Comparison of ENCODE assay signal across 9 cellular contexts in the genomic region with DNA sequence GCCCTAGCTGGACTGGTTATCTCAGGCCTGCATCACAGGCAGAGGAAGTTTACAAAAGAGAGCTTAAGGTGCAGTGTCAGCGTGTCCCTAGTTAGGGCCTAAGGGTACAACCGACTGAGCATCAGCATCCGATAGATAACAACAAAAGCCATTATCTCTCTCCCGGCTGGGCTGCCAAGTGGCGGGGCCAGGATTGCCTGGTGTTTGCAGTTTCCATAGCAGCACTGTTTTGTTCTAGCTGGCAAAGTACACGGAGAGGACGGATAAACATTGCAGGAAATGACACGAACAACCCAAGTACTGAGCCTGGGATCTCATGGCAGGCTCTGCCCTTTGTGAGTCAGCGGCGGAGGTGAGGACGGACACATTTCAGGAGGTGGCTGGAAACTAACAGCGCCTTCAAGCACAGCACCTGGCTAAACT.
DNase-seq lines count a peak whose midpoint lies in the region; FAIRE-seq and TF ChIP-seq lines count a peak whose summit lies in the region.
"Had no signal": no experiment of that assay in that cellular context is flagged by ENCODE, and none has a peak within 500 bp of the region (broad histone marks: within the 10 kb centered on the region; RNA-seq: fewer than 3 reads in every experiment).

No MANE protein-coding gene starts in this region.

- H3K36me3 ChIP-seq in HAP-1 (replicated peaks): no peaks in the 10 kb centered on the region
- H3K36me3 ChIP-seq in uterus: no peaks in the 10 kb centered on the region

- H3K4me1 ChIP-seq in HAP-1 (peaks cover 13% of the 10 kb centered on the region), uterus (no peaks in the 10 kb centered on the region)

- no peak overlapping the region for H3K4me3 ChIP-seq in HAP-1
- H3K4me3 ChIP-seq in epithelial cell of esophagus (ENCODE audit: low read length): no peak overlapping the region
- H3K4me3 ChIP-seq in uterus: no peak overlapping the region
- H3K4me3 ChIP-seq: skin epidermis had no signal

- H3K27me3 ChIP-seq in HAP-1 (ENCODE audit: low read depth) (no peaks in the 10 kb centered on the region), uterus (no peaks in the 10 kb centered on the region)

- no peak for TF ChIP-seq POLR2A in uterus (IDR thresholded peaks at IDR 0.05)
- TF ChIP-seq POLR2A in GM12892 (IDR thresholded peaks at IDR 0.05; ENCODE audit: low read depth, low read length): no peak

- intact Hi-C loops in uterus (cut with DNase I; ENCODE audit: low total_unique reads): no loop called here

- DNase-seq in HAP-1 (ENCODE audit: low spot score in 2 of 2) (peak; percentile 12 to 53), OCI-M1 (lab: John Stamatoyannopoulos, UW) (peak; percentile 51), epithelial cell of esophagus (ENCODE audit: low read depth) (peak; percentile 94), midbrain (lab: John Stamatoyannopoulos, UW) (peak; percentile 87), uterus (peak; percentile 63 to 79), GM12892 (ENCODE audit: insufficient read length) (no peak), GDM1 (lab: John Stamatoyannopoulos, UW) (no peak), RKO (ENCODE audit: low spot score) (no peak)

- TF ChIP-seq CTCF in epithelial cell of esophagus (IDR thresholded peaks at IDR 0.05; ENCODE audit: insufficient read depth, low read depth, low read length, missing control alignments) (no peak), uterus (IDR thresholded peaks at IDR 0.05) (no peak)

- H3K9me3 ChIP-seq in HAP-1 (no peaks in the 10 kb centered on the region), uterus (no peaks in the 10 kb centered on the region)

- in situ Hi-C loops in HAP-1 (cut with MboI; ENCODE audit: low sequenced_read_pairs): no loop called here

- no peak for FAIRE-seq in GM12892 (lab: Jason Lieb, UNC)

- H3K27ac ChIP-seq in uterus: peak overlapping the region; percentile 51 to 60

Comparison
In these comparisons a context has a peak if more than half of its experiments do, and no peak if none do; other contexts are left out.
1. DNase-seq: peak in HAP-1 (2 of 2), OCI-M1 (single experiment), epithelial cell of esophagus (single experiment), midbrain (single experiment) and uterus (2 of 2); none in GM12892 (single experiment), GDM1 (single experiment) and RKO (single experiment).